Comparison of ENCODE assay signal across 19 cellular contexts in genomic region chr4:108483650-108484049, GRCh38.
DNase-seq lines count a peak whose midpoint lies in the region; TF ChIP-seq lines count a peak whose summit lies in the region.
"Had no signal": no experiment of that assay in that cellular context is flagged by ENCODE, and none has a peak within 500 bp of the region (broad histone marks: within the 10 kb centered on the region; RNA-seq: fewer than 3 reads in every experiment).

No MANE protein-coding gene starts in this region.

- DNase-seq in activated CD4-positive, alpha-beta memory T cell treated with anti-CD3 and anti-CD28 coated beads for 36 hours = no peak
- DNase-seq in activated CD4-positive, alpha-beta memory T cell treated with anti-CD3 and anti-CD28 coated beads, Interleukin-2, amount 10 ng/mL, durations not matched to agents 7 days and 5 days = no peak
- peak; percentile 79 for DNase-seq in Jurkat, Clone E6-1 (ENCODE audit: low read depth, low spot score)
- DNase-seq in activated T-helper 1 cell treated with anti-CD3 and anti-CD28 coated beads, Interleukin-12 subunit alpha, Interleukin-12 subunit beta, Interleukin-2, Interleukin-4 antibody, amounts not matched to agents 30 ng/mL and 10 ng/mL and 1 ng/mL, durations not matched to agents 14 hours and 24 hours and 36 hours (ENCODE audit: low spot score) = no peak
- no peak for DNase-seq in progenitor cell of endocrine pancreas (ENCODE audit: low spot score, unreplicated experiment)
- no peak for DNase-seq in putamen (ENCODE audit: low spot score)
- no peak for DNase-seq in KG1 (lab: John Stamatoyannopoulos, UW)
- no peak for DNase-seq in NCI-H524 (lab: John Stamatoyannopoulos, UW)
- DNase-seq: dermis blood vessel endothelial cell, DMS79 treated with DMSO at 0.1 percent for 48 hours, Kasumi-1, kidney glomerular epithelial cell, NCI-H1694, NCI-H2227 treated with DMSO at 0.1 percent for 48 hours, RPMI8226, spleen, thyroid gland had no signal

- H3K27ac Mint-ChIP-seq in activated CD4-positive, alpha-beta memory T cell treated with anti-CD3 and anti-CD28 coated beads for 36 hours = peak overlapping the region; percentile 34
- no peak overlapping the region for H3K27ac Mint-ChIP-seq in activated CD4-positive, alpha-beta memory T cell treated with anti-CD3 and anti-CD28 coated beads, Interleukin-2, amount 10 ng/mL, durations not matched to agents 7 days and 5 days
- no peak overlapping the region for H3K27ac Mint-ChIP-seq in activated T-helper 1 cell treated with anti-CD3 and anti-CD28 coated beads, Interleukin-12 subunit alpha, Interleukin-12 subunit beta, Interleukin-2, Interleukin-4 antibody, amounts not matched to agents 30 ng/mL and 10 ng/mL and 1 ng/mL, durations not matched to agents 14 hours and 24 hours and 36 hours
- peak overlapping the region; percentile 45 for H3K27ac Mint-ChIP-seq in progenitor cell of endocrine pancreas
- H3K27ac Mint-ChIP-seq: memory B cell had no signal

- TF ChIP-seq CTCF in progenitor cell of endocrine pancreas (IDR thresholded peaks at IDR 0.05; ENCODE audit: unreplicated experiment) = no peak

- H3K9me3 Mint-ChIP-seq in activated CD4-positive, alpha-beta memory T cell treated with anti-CD3 and anti-CD28 coated beads for 36 hours = no peaks in the 10 kb centered on the region
- no peaks in the 10 kb centered on the region for H3K9me3 Mint-ChIP-seq in activated CD4-positive, alpha-beta memory T cell treated with anti-CD3 and anti-CD28 coated beads, Interleukin-2, amount 10 ng/mL, durations not matched to agents 7 days and 5 days
- no peaks in the 10 kb centered on the region for H3K9me3 Mint-ChIP-seq in activated T-helper 1 cell treated with anti-CD3 and anti-CD28 coated beads, Interleukin-12 subunit alpha, Interleukin-12 subunit beta, Interleukin-2, Interleukin-4 antibody, amounts not matched to agents 30 ng/mL and 10 ng/mL and 1 ng/mL, durations not matched to agents 14 hours and 24 hours and 36 hours
- no peaks in the 10 kb centered on the region for H3K9me3 Mint-ChIP-seq in progenitor cell of endocrine pancreas (ENCODE audit: low read depth)
- H3K9me3 Mint-ChIP-seq: memory B cell had no signal

- no peaks in the 10 kb centered on the region for H3K36me3 Mint-ChIP-seq in activated CD4-positive, alpha-beta memory T cell treated with anti-CD3 and anti-CD28 coated beads for 36 hours
- no peaks in the 10 kb centered on the region for H3K36me3 Mint-ChIP-seq in activated CD4-positive, alpha-beta memory T cell treated with anti-CD3 and anti-CD28 coated beads, Interleukin-2, amount 10 ng/mL, durations not matched to agents 7 days and 5 days (ENCODE audit: low read depth)
- peaks cover 2% of the 10 kb centered on the region for H3K36me3 Mint-ChIP-seq in activated T-helper 1 cell treated with anti-CD3 and anti-CD28 coated beads, Interleukin-12 subunit alpha, Interleukin-12 subunit beta, Interleukin-2, Interleukin-4 antibody, amounts not matched to agents 30 ng/mL and 10 ng/mL and 1 ng/mL, durations not matched to agents 14 hours and 24 hours and 36 hours (ENCODE audit: low read depth)
- H3K36me3 Mint-ChIP-seq in progenitor cell of endocrine pancreas (ENCODE audit: insufficient read depth) = no peaks in the 10 kb centered on the region
- H3K36me3 Mint-ChIP-seq: memory B cell had no signal

- H3K4me3 Mint-ChIP-seq in activated CD4-positive, alpha-beta memory T cell treated with anti-CD3 and anti-CD28 coated beads for 36 hours = peak overlapping the region; percentile 7
- no peak overlapping the region for H3K4me3 Mint-ChIP-seq in activated CD4-positive, alpha-beta memory T cell treated with anti-CD3 and anti-CD28 coated beads, Interleukin-2, amount 10 ng/mL, durations not matched to agents 7 days and 5 days
- H3K4me3 Mint-ChIP-seq in activated T-helper 1 cell treated with anti-CD3 and anti-CD28 coated beads, Interleukin-12 subunit alpha, Interleukin-12 subunit beta, Interleukin-2, Interleukin-4 antibody, amounts not matched to agents 30 ng/mL and 10 ng/mL and 1 ng/mL, durations not matched to agents 14 hours and 24 hours and 36 hours = peak overlapping the region; percentile 40
- H3K4me3 Mint-ChIP-seq in progenitor cell of endocrine pancreas (ENCODE audit: low read depth) = no peak overlapping the region
- H3K4me3 Mint-ChIP-seq: memory B cell had no signal

- H3K4me1 Mint-ChIP-seq in activated CD4-positive, alpha-beta memory T cell treated with anti-CD3 and anti-CD28 coated beads for 36 hours (ENCODE audit: low read depth) = peaks cover 27% of the 10 kb centered on the region
- H3K4me1 Mint-ChIP-seq in activated CD4-positive, alpha-beta memory T cell treated with anti-CD3 and anti-CD28 coated beads, Interleukin-2, amount 10 ng/mL, durations not matched to agents 7 days and 5 days = peaks cover 29% of the 10 kb centered on the region
- peaks cover 52% of the 10 kb centered on the region for H3K4me1 Mint-ChIP-seq in activated T-helper 1 cell treated with anti-CD3 and anti-CD28 coated beads, Interleukin-12 subunit alpha, Interleukin-12 subunit beta, Interleukin-2, Interleukin-4 antibody, amounts not matched to agents 30 ng/mL and 10 ng/mL and 1 ng/mL, durations not matched to agents 14 hours and 24 hours and 36 hours (ENCODE audit: low read depth)
- no peaks in the 10 kb centered on the region for H3K4me1 Mint-ChIP-seq in progenitor cell of endocrine pancreas (ENCODE audit: low read depth)
- H3K4me1 Mint-ChIP-seq: memory B cell had no signal

- intact Hi-C loops in activated CD4-positive, alpha-beta memory T cell treated with anti-CD3 and anti-CD28 coated beads for 36 hours (cut with micrococcal nuclease) = loop anchor here (2.0 to 5.0 kb wide), 4 partner anchors 57 to 451 kb away; partner anchors contain the start of gene LEF1
- intact Hi-C loops in activated T-helper 1 cell treated with anti-CD3 and anti-CD28 coated beads, Interleukin-12 subunit alpha, Interleukin-12 subunit beta, Interleukin-2, Interleukin-4 antibody, amounts not matched to agents 30 ng/mL and 10 ng/mL and 1 ng/mL, durations not matched to agents 14 hours and 24 hours and 36 hours (cut with micrococcal nuclease) = loop anchor here (2.0 to 5.0 kb wide), 5 partner anchors 17 to 451 kb away; no protein-coding TSS in a partner anchor

- POLR2A ChIA-PET in activated CD4-positive, alpha-beta memory T cell treated with anti-CD3 and anti-CD28 coated beads for 36 hours (lab: Charles Lee) = interaction anchor here (0.9 kb wide), 1 partner anchor 324 kb away, joined by 3 read pairs; no protein-coding TSS in a partner anchor
- POLR2A ChIA-PET in activated CD4-positive, alpha-beta memory T cell treated with anti-CD3 and anti-CD28 coated beads, Interleukin-2, amount 10 ng/mL, durations not matched to agents 7 days and 5 days (lab: Charles Lee) = no interaction called here

- CTCF ChIA-PET in activated CD4-positive, alpha-beta memory T cell treated with anti-CD3 and anti-CD28 coated beads for 36 hours (lab: Charles Lee) = no interaction called here
- CTCF ChIA-PET in activated CD4-positive, alpha-beta memory T cell treated with anti-CD3 and anti-CD28 coated beads, Interleukin-2, amount 10 ng/mL, durations not matched to agents 7 days and 5 days (lab: Charles Lee) = interaction anchor here (0.8 kb wide), 1 partner anchor 465 kb away, joined by 3 read pairs; no protein-coding TSS in a partner anchor

- H3K27me3 Mint-ChIP-seq in activated CD4-positive, alpha-beta memory T cell treated with anti-CD3 and anti-CD28 coated beads for 36 hours = no peaks in the 10 kb centered on the region
- H3K27me3 Mint-ChIP-seq in activated CD4-positive, alpha-beta memory T cell treated with anti-CD3 and anti-CD28 coated beads, Interleukin-2, amount 10 ng/mL, durations not matched to agents 7 days and 5 days = peaks cover 2% of the 10 kb centered on the region
- no peaks in the 10 kb centered on the region for H3K27me3 Mint-ChIP-seq in activated T-helper 1 cell treated with anti-CD3 and anti-CD28 coated beads, Interleukin-12 subunit alpha, Interleukin-12 subunit beta, Interleukin-2, Interleukin-4 antibody, amounts not matched to agents 30 ng/mL and 10 ng/mL and 1 ng/mL, durations not matched to agents 14 hours and 24 hours and 36 hours (ENCODE audit: insufficient read depth)
- H3K27me3 Mint-ChIP-seq in progenitor cell of endocrine pancreas = no peaks in the 10 kb centered on the region
- H3K27me3 Mint-ChIP-seq: memory B cell had no signal

- H3K4me3 ChIP-seq in Jurkat, Clone E6-1 (ENCODE audit: low read length) = peak overlapping the region; percentile 32
- H3K4me3 ChIP-seq: prostate gland, spleen, thyroid gland had no signal

Comparison
In these comparisons a context has a peak if more than half of its experiments do, and no peak if none do; other contexts are left out.
1. H3K27ac Mint-ChIP-seq: peak in activated CD4-positive, alpha-beta memory T cell treated with anti-CD3 and anti-CD28 coated beads for 36 hours (single experiment) and progenitor cell of endocrine pancreas (single experiment); none in activated CD4-positive, alpha-beta memory T cell treated with anti-CD3 and anti-CD28 coated beads, Interleukin-2, amount 10 ng/mL, durations not matched to agents 7 days and 5 days (single experiment) and activated T-helper 1 cell treated with anti-CD3 and anti-CD28 coated beads, Interleukin-12 subunit alpha, Interleukin-12 subunit beta, Interleukin-2, Interleukin-4 antibody, amounts not matched to agents 30 ng/mL and 10 ng/mL and 1 ng/mL, durations not matched to agents 14 hours and 24 hours and 36 hours (single experiment).
2. H3K4me3 Mint-ChIP-seq: peak in activated CD4-positive, alpha-beta memory T cell treated with anti-CD3 and anti-CD28 coated beads for 36 hours (single experiment) and activated T-helper 1 cell treated with anti-CD3 and anti-CD28 coated beads, Interleukin-12 subunit alpha, Interleukin-12 subunit beta, Interleukin-2, Interleukin-4 antibody, amounts not matched to agents 30 ng/mL and 10 ng/mL and 1 ng/mL, durations not matched to agents 14 hours and 24 hours and 36 hours (single experiment); none in activated CD4-positive, alpha-beta memory T cell treated with anti-CD3 and anti-CD28 coated beads, Interleukin-2, amount 10 ng/mL, durations not matched to agents 7 days and 5 days (single experiment) and progenitor cell of endocrine pancreas (single experiment).